ENCODE assay signal across 9 cellular contexts in genomic region chr11:64801591-64802369, GRCh38. TPM values are rescaled to one million over a fixed set of nuclear protein-coding genes. Genes with fewer than 3 reads are reported as not detected.
DNase-seq lines count a peak whose midpoint lies in the region; ATAC-seq and TF ChIP-seq lines count a peak whose summit lies in the region.
"Had no signal": no experiment of that assay in that cellular context is flagged by ENCODE, and none has a peak within 500 bp of the region (broad histone marks: within the 10 kb centered on the region; RNA-seq: fewer than 3 reads in every experiment).

No MANE protein-coding gene starts in this region.

- no peak for TF ChIP-seq CTCF in astrocyte of the spinal cord (IDR thresholded peaks at IDR 0.05; ENCODE audit: low read depth, low read length)

- in situ Hi-C loops in astrocyte of the spinal cord (cut with HindIII; ENCODE audit: low sequenced_read_pairs) = no loop called here

- DNase-seq in stimulated activated naive CD8-positive, alpha-beta T cell treated with anti-CD3 and anti-CD28 coated beads, Interleukin-15, Interleukin-2, amounts not matched to agents 100 U/mL and 50 U/mL, for 24 hours = no peak
- DNase-seq in astrocyte of the spinal cord (ENCODE audit: low read depth, low spot score) (no peak), HuH-7 (ENCODE audit: low spot score) (no peak), occipital lobe (lab: John Stamatoyannopoulos, UW) (no peak), AG20443 (ENCODE audit: low spot score) (no peak)
- DNase-seq in central memory CD4-positive, alpha-beta T cell = no peak
- DNase-seq: GF-D8 had no signal

- ATAC-seq in stimulated activated naive CD8-positive, alpha-beta T cell treated with anti-CD3 and anti-CD28 coated beads, Interleukin-15, Interleukin-2, amounts not matched to agents 100 U/mL and 50 U/mL, for 24 hours = no peak

- H3K4me3 ChIP-seq in astrocyte of the spinal cord (ENCODE audit: low read depth, low read length) = peak overlapping the region; percentile 49
- H3K4me3 ChIP-seq in mononuclear cell (ENCODE audit: low read length) = peak overlapping the region; percentile 47

- H3K4me1 Mint-ChIP-seq in stimulated activated naive CD8-positive, alpha-beta T cell treated with anti-CD3 and anti-CD28 coated beads, Interleukin-15, Interleukin-2, amounts not matched to agents 100 ng/mL and 50 ng/mL, for 24 hours (ENCODE audit: low read depth) = peaks cover 33% of the 10 kb centered on the region

- peaks cover 14% of the 10 kb centered on the region for H3K36me3 Mint-ChIP-seq in stimulated activated naive CD8-positive, alpha-beta T cell treated with anti-CD3 and anti-CD28 coated beads, Interleukin-15, Interleukin-2, amounts not matched to agents 100 ng/mL and 50 ng/mL, for 24 hours (ENCODE audit: low read depth)

- no peaks in the 10 kb centered on the region for H3K9me3 Mint-ChIP-seq in stimulated activated naive CD8-positive, alpha-beta T cell treated with anti-CD3 and anti-CD28 coated beads, Interleukin-15, Interleukin-2, amounts not matched to agents 100 ng/mL and 50 ng/mL, for 24 hours

- H3K27ac Mint-ChIP-seq in stimulated activated naive CD8-positive, alpha-beta T cell treated with anti-CD3 and anti-CD28 coated beads, Interleukin-15, Interleukin-2, amounts not matched to agents 100 ng/mL and 50 ng/mL, for 24 hours = peak overlapping the region; percentile 78

- H3K27me3 Mint-ChIP-seq in stimulated activated naive CD8-positive, alpha-beta T cell treated with anti-CD3 and anti-CD28 coated beads, Interleukin-15, Interleukin-2, amounts not matched to agents 100 ng/mL and 50 ng/mL, for 24 hours = no peaks in the 10 kb centered on the region

- H3K9me3 ChIP-seq in mononuclear cell (ENCODE audit: low read depth, low read length) = no peaks in the 10 kb centered on the region

- peak overlapping the region; percentile 85 for H3K4me3 Mint-ChIP-seq in stimulated activated naive CD8-positive, alpha-beta T cell treated with anti-CD3 and anti-CD28 coated beads, Interleukin-15, Interleukin-2, amounts not matched to agents 100 ng/mL and 50 ng/mL, for 24 hours

- peaks cover 47% of the 10 kb centered on the region for H3K4me1 ChIP-seq in mononuclear cell (ENCODE audit: insufficient read depth, low read length)

- no peaks in the 10 kb centered on the region for H3K27me3 ChIP-seq in mononuclear cell (ENCODE audit: insufficient read depth, low read length)

RNA-seq across cellular contexts. Expression of gene MAP4K2, which starts 1.2 kb away (rescaled TPM):
- 41.6 TPM for total RNA-seq in mononuclear cell
- total RNA-seq in occipital lobe = 9.8 TPM

RNA-seq across cellular contexts. Expression of gene MEN1, which starts 8.6 kb away (rescaled TPM):
- total RNA-seq in mononuclear cell (4.0 TPM), occipital lobe (17.2 TPM)

RNA-seq across cellular contexts. Expression of gene SF1, which starts 23.4 kb away (rescaled TPM):
- total RNA-seq in mononuclear cell (773 TPM), occipital lobe (80.0 TPM)

RNA-seq across cellular contexts. Expression of gene PYGM, which starts 42.0 kb away (rescaled TPM):
- total RNA-seq in mononuclear cell (4.8 TPM), occipital lobe (1.2 TPM)

RNA-seq across cellular contexts. Expression of gene CDC42BPG, which starts 42.7 kb away (rescaled TPM):
- total RNA-seq in mononuclear cell (1.7 TPM), occipital lobe (0.16 TPM)
